In genomic region chr2:212770240-212770639, GRCh38 we compare ENCODE assay signal across 22 cellular contexts.
DNase-seq lines count a peak whose midpoint lies in the region; ATAC-seq and TF ChIP-seq lines count a peak whose summit lies in the region.
"Had no signal": no experiment of that assay in that cellular context is flagged by ENCODE, and none has a peak within 500 bp of the region (broad histone marks: within the 10 kb centered on the region; RNA-seq: fewer than 3 reads in every experiment).

No MANE protein-coding gene starts in this region.

- H3K27me3 ChIP-seq in GM23338 (ENCODE audit: insufficient read depth) (no peaks in the 10 kb centered on the region), fibroblast of lung (ENCODE audit: control insufficient read depth, insufficient read depth, low read length) (no peaks in the 10 kb centered on the region), neural progenitor cell (no peaks in the 10 kb centered on the region)
- H3K27me3 ChIP-seq: MG63 had no signal

- no peak overlapping the region for H3K4me2 ChIP-seq in GM23338
- no peak overlapping the region for H3K4me2 ChIP-seq in fibroblast of lung (ENCODE audit: extremely low read depth, insufficient read depth, low read length)
- no peak overlapping the region for H3K4me2 ChIP-seq in neural progenitor cell

- ATAC-seq in GM23338 (no peak; the same call in 2 of the 3 replicates), GM19397 (IDR thresholded peaks at IDR 0.05; ENCODE audit: unreplicated experiment) (no peak), GM18868 (IDR thresholded peaks at IDR 0.05; ENCODE audit: unreplicated experiment) (no peak), GM21619 (IDR thresholded peaks at IDR 0.05; ENCODE audit: unreplicated experiment) (no peak)

- H3K36me3 Mint-ChIP-seq in GM23338 (ENCODE audit: low read depth), result no peaks in the 10 kb centered on the region
- no peaks in the 10 kb centered on the region for H3K36me3 Mint-ChIP-seq in neural progenitor cell
- H3K36me3 Mint-ChIP-seq: CD14-positive monocyte had no signal

- TF ChIP-seq CTCF in AG10803 (conservative IDR thresholded peaks at IDR 0.05; ENCODE audit: low read length) (no peak), GM23338 (conservative IDR thresholded peaks at IDR 0.05; ENCODE audit: low read depth in 2 of 2) (no peak), fibroblast of lung (conservative IDR thresholded peaks at IDR 0.05 in 1 of 2, IDR thresholded peaks at IDR 0.05 in 1 of 2; ENCODE audit: low read depth in 1 of 2, low read length in 2 of 2) (no peak), neural progenitor cell (IDR thresholded peaks at IDR 0.05) (no peak)

- DNase-seq in AG10803 (ENCODE audit: low read depth) (peak; percentile 5), GM23338 (ENCODE audit: low spot score) (peak; percentile 7), fibroblast of lung (ENCODE audit: low read depth in 2 of 2) (no peak), neural progenitor cell (ENCODE audit: low spot score) (no peak)
- DNase-seq in activated CD4-positive, alpha-beta T cell treated with anti-CD3 and anti-CD28 coated beads for 1 hour, result no peak
- DNase-seq: DMS53, H9, HFFc6, MG63, NCI-H1417, NCI-H1694 treated with DMSO at 0.1 percent for 48 hours, NCI-H2081 treated with DMSO at 0.1 percent for 48 hours, NCI-H2171 treated with DMSO at 0.1 percent for 48 hours, NCI-H446, NCI-H526 treated with DMSO at 0.1 percent for 48 hours, Right ventricle myocardium superior, SW 1271 had no signal

- H3K4me1 Mint-ChIP-seq in GM23338 (no peaks in the 10 kb centered on the region; the same call in 2 of the 3 replicates), neural progenitor cell (no peaks in the 10 kb centered on the region)
- H3K4me1 Mint-ChIP-seq: B cell, CD14-positive monocyte, H9 had no signal

- H3K4me1 ChIP-seq in GM23338 (ENCODE audit: insufficient read depth) (no peaks in the 10 kb centered on the region), fibroblast of lung (ENCODE audit: control insufficient read depth, extremely low read depth, insufficient read depth, low read length) (no peaks in the 10 kb centered on the region), neural progenitor cell (no peaks in the 10 kb centered on the region)

- H3K9me3 ChIP-seq in fibroblast of lung (ENCODE audit: control insufficient read depth, insufficient read depth, low read depth, low read length) (no peaks in the 10 kb centered on the region), neural progenitor cell (ENCODE audit: low read depth) (no peaks in the 10 kb centered on the region)
- H3K9me3 ChIP-seq: MG63 had no signal

- H3K27ac ChIP-seq in GM23338 (ENCODE audit: low read depth) (no peak overlapping the region), fibroblast of lung (ENCODE audit: insufficient read depth, low read length) (no peak overlapping the region), neural progenitor cell (no peak overlapping the region)

- H2AFZ ChIP-seq in GM23338 (no peak overlapping the region), fibroblast of lung (ENCODE audit: low read length) (peak overlapping the region; percentile 70), neural progenitor cell (replicated peaks) (peak overlapping the region; percentile 22)

- H3K27ac Mint-ChIP-seq in GM23338, result no peak overlapping the region
- H3K27ac Mint-ChIP-seq in neural progenitor cell, result no peak overlapping the region
- H3K27ac Mint-ChIP-seq: B cell, CD14-positive monocyte, HFFc6 had no signal

- H3K36me3 ChIP-seq in GM23338 (ENCODE audit: insufficient read depth) (no peaks in the 10 kb centered on the region), fibroblast of lung (ENCODE audit: control insufficient read depth, insufficient read depth, low read length) (no peaks in the 10 kb centered on the region), neural progenitor cell (no peaks in the 10 kb centered on the region)
- H3K36me3 ChIP-seq: MG63 had no signal

- H3K79me2 ChIP-seq in GM23338 (replicated peaks; ENCODE audit: insufficient read depth) (no peaks in the 10 kb centered on the region), fibroblast of lung (ENCODE audit: control insufficient read depth, insufficient read depth, low read length) (no peaks in the 10 kb centered on the region), neural progenitor cell (ENCODE audit: low read depth) (no peaks in the 10 kb centered on the region)

- H3K4me3 Mint-ChIP-seq in GM23338 (no peak overlapping the region), neural progenitor cell (no peak overlapping the region)
- H3K4me3 Mint-ChIP-seq: B cell, CD14-positive monocyte, H9, HFFc6 had no signal

- H3K27me3 Mint-ChIP-seq in GM23338 (ENCODE audit: insufficient read depth, low read depth, poor library complexity) (no peaks in the 10 kb centered on the region), neural progenitor cell (ENCODE audit: insufficient read depth, low read depth) (no peaks in the 10 kb centered on the region)
- H3K27me3 Mint-ChIP-seq: B cell had no signal

- H3K9ac ChIP-seq in fibroblast of lung (ENCODE audit: insufficient read depth, low read length), result no peak overlapping the region
- H3K9ac ChIP-seq in neural progenitor cell, result no peak overlapping the region

- H3K9me3 Mint-ChIP-seq in GM23338 (no peaks in the 10 kb centered on the region), neural progenitor cell (no peaks in the 10 kb centered on the region)
- H3K9me3 Mint-ChIP-seq: CD14-positive monocyte, H9, HFFc6 had no signal

- no peaks in the 10 kb centered on the region for H3F3A ChIP-seq in GM23338 (replicated peaks; ENCODE audit: low read depth)
- H3F3A ChIP-seq in neural progenitor cell (ENCODE audit: low read depth), result no peaks in the 10 kb centered on the region

- H4K20me1 ChIP-seq in GM23338 (replicated peaks; ENCODE audit: insufficient read depth) (no peaks in the 10 kb centered on the region), fibroblast of lung (ENCODE audit: control insufficient read depth, extremely low read depth, insufficient read depth, low read length) (no peaks in the 10 kb centered on the region), neural progenitor cell (ENCODE audit: low read depth) (no peaks in the 10 kb centered on the region)

- no peaks in the 10 kb centered on the region; the same call in 1 of the 2 replicates for H3K9me2 ChIP-seq in GM23338 (ENCODE audit: insufficient read depth)

- H3K4me3 ChIP-seq in AG10803 (ENCODE audit: low read length), result no peak overlapping the region
- no peak overlapping the region for H3K4me3 ChIP-seq in GM23338
- no peak overlapping the region for H3K4me3 ChIP-seq in fibroblast of lung (replicated peaks in 1 of 4; ENCODE audit: control extremely low read depth in 1 of 4, insufficient read depth in 1 of 4, low read depth in 3 of 4, low read length in 4 of 4)
- no peak overlapping the region for H3K4me3 ChIP-seq in neural progenitor cell
- H3K4me3 ChIP-seq: MG63 had no signal

TF ChIP-seq in GM23338, 12 proteins besides CTCF, POLR2A, EP300 and RAD21:
- no peak for TF ChIP-seq NANOG (IDR thresholded peaks at IDR 0.05; ENCODE audit: borderline replicate concordance)

Comparison
In these comparisons a context has a peak if more than half of its experiments do, and no peak if none do; other contexts are left out.
1. DNase-seq: peak in AG10803 (single experiment) and GM23338 (single experiment); none in fibroblast of lung (0 of 2), neural progenitor cell (single experiment) and activated CD4-positive, alpha-beta T cell treated with anti-CD3 and anti-CD28 coated beads for 1 hour (single experiment).